In the genomic region with DNA sequence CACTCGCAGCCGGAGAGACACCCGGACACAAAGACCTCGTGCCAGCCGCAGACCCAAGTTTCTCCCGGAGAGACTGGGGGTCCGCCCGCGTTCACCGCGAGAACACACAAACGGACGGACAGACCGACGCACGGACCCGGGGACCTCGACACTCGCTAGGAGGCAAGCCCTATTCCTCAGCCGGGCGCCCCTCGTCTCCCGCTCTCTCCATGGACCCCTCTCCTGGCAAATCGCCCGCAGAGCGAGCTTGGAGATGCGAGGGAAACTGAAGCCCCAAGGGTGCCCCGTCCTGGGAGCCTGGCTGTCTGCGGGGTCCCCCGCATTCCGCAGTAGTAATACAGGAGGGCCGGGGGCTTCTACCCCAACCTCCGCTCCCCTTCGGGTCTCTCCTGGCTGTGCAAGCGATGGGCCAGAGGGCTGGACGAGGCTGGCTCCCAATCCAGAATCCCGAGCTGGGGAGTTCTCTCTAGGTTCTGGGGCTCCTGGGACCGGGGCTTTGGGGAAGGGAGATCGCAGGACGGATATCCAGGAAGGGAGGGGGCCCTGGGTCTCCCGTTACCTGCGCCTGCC, we compare ENCODE assay signal across 10 cellular contexts. TPM values are rescaled to one million over a fixed set of nuclear protein-coding genes. Genes with fewer than 3 reads are reported as not detected.
A peak's percentile ranks its signal among the peaks of the same experiment; 100 is the strongest.
DNase-seq lines count a peak whose midpoint lies in the region; ATAC-seq, FAIRE-seq and TF ChIP-seq lines count a peak whose summit lies in the region.
"Had no signal": no experiment of that assay in that cellular context is flagged by ENCODE, and none has a peak within 500 bp of the region (broad histone marks: within the 10 kb centered on the region; RNA-seq: fewer than 3 reads in every experiment).

No MANE protein-coding gene starts in this region.

- no peak overlapping the region for H3K56ac ChIP-seq in IMR-90 (ENCODE audit: extremely low read depth, insufficient read depth, low read length)

- 5% methylated on average over 20 of the region's 42 CpGs; no CpG with 5 or more reads in 1 of the 2 experiments for WGBS in IMR-90 (ENCODE audit: extremely low coverage in 2 of 2, insufficient read length in 1 of 2), 2 experiments
- WGBS in pancreas, 2 donors: 2 to 3% methylated on average over 41 to 42 of the region's 42 CpGs

- H3K27ac Mint-ChIP-seq in CD4-positive, alpha-beta T cell: no peak overlapping the region
- H3K27ac Mint-ChIP-seq: HFFc6 had no signal

- no peak overlapping the region for H3K4ac ChIP-seq in IMR-90 (ENCODE audit: low read depth, low read length)

- H3K4me2 ChIP-seq in IMR-90 (ENCODE audit: low read depth, low read length): peak overlapping the region; percentile 27; the same call in 1 of the 2 replicates

- no peaks in the 10 kb centered on the region for H3K9me3 Mint-ChIP-seq in CD4-positive, alpha-beta T cell
- H3K9me3 Mint-ChIP-seq: HFFc6 had no signal

- H3K4me3 Mint-ChIP-seq in CD4-positive, alpha-beta T cell: peak overlapping the region; percentile 34

- no peak overlapping the region for H2BK15ac ChIP-seq in IMR-90 (ENCODE audit: low read depth, low read length)

- no peaks in the 10 kb centered on the region for H3K9me1 ChIP-seq in IMR-90 (ENCODE audit: insufficient read depth, low read length)

- no peak overlapping the region for H4K91ac ChIP-seq in IMR-90 (ENCODE audit: insufficient read depth, low read depth, low read length)

- no peaks in the 10 kb centered on the region for H3K36me3 ChIP-seq in IMR-90 (ENCODE audit: control insufficient read depth, insufficient read depth, low read length)
- H3K36me3 ChIP-seq in pancreas: no peaks in the 10 kb centered on the region

- TF ChIP-seq CTCF in CD4-positive, alpha-beta T cell (IDR thresholded peaks at IDR 0.05): no peak
- TF ChIP-seq CTCF in IMR-90 (conservative IDR thresholded peaks at IDR 0.05; ENCODE audit: low read depth, low read length): no peak
- TF ChIP-seq CTCF in pancreas (IDR thresholded peaks at IDR 0.05): no peak

- H3K4me3 ChIP-seq in IMR-90 (ENCODE audit: insufficient read depth, low read depth, low read length) (no peak overlapping the region), pancreas (peak overlapping the region; percentile 11 to 57 (median 36))

- FAIRE-seq in pancreas (lab: Jason Lieb, UNC): no peak

- no peak overlapping the region for H3K27ac ChIP-seq in CD4-positive, alpha-beta T cell (ENCODE audit: low read depth, low read length)
- H3K27ac ChIP-seq in IMR-90 (ENCODE audit: insufficient read depth, low read length) (no peak overlapping the region), pancreas (no peak overlapping the region)

- no peak for TF ChIP-seq RAD21 in IMR-90 (IDR thresholded peaks at IDR 0.05; ENCODE audit: low read length)

- H2BK5ac ChIP-seq in IMR-90 (ENCODE audit: low read depth, low read length, poor library complexity, severe bottlenecking): no peak overlapping the region

- no TSS peak for BruUV-seq in IMR-90 (replicated peaks; lab: Mats Ljungman, UMichigan)

- no peak overlapping the region; the same call in 1 of the 2 replicates for H3K23ac ChIP-seq in IMR-90 (ENCODE audit: low read depth, low read length)

- DNase-seq in CD4-positive, alpha-beta T cell: no peak
- no peak for DNase-seq in IMR-90
- DNase-seq in pancreas: peak in 5 of 6 donors; percentile 9 to 77 (median 49)
- no peak for DNase-seq in midbrain (lab: John Stamatoyannopoulos, UW)
- DNase-seq in Kasumi-1 (lab: John Stamatoyannopoulos, UW): no peak
- DNase-seq: HFFc6 had no signal

- no peaks in the 10 kb centered on the region for H3K36me3 Mint-ChIP-seq in CD4-positive, alpha-beta T cell (ENCODE audit: low read depth)

- peaks cover 85% of the 10 kb centered on the region for H3K27me3 Mint-ChIP-seq in CD4-positive, alpha-beta T cell

- intact Hi-C loops in CD4-positive, alpha-beta T cell (cut with DNase I, micrococcal nuclease): no loop called here
- intact Hi-C loops in IMR-90 (cut with micrococcal nuclease) (no loop called here), pancreas (cut with DNase I) (no loop called here)

- H2BK120ac ChIP-seq in IMR-90 (ENCODE audit: low read depth, low read length): no peak overlapping the region

- no peak overlapping the region for H4K5ac ChIP-seq in IMR-90 (ENCODE audit: low read depth, low read length)

- no peak overlapping the region for H2BK20ac ChIP-seq in IMR-90 (ENCODE audit: low read depth, low read length)

- H4K20me1 ChIP-seq in IMR-90 (ENCODE audit: insufficient read depth, low read length): no peaks in the 10 kb centered on the region

- peaks cover 20% of the 10 kb centered on the region for H3K4me1 Mint-ChIP-seq in CD4-positive, alpha-beta T cell (ENCODE audit: low read depth)

- H3K27me3 ChIP-seq in CD4-positive, alpha-beta T cell (ENCODE audit: control insufficient read depth, insufficient read depth, low read length): peaks cover 71% of the 10 kb centered on the region
- peaks cover 84% of the 10 kb centered on the region for H3K27me3 ChIP-seq in IMR-90 (ENCODE audit: control insufficient read depth, insufficient read depth, low read length)
- H3K27me3 ChIP-seq in pancreas: peaks cover 0 to 4% (median 0%) of the 10 kb centered on the region in 4 donors

- ATAC-seq in CD4-positive, alpha-beta T cell (ENCODE audit: poor library complexity): no peak
- ATAC-seq in IMR-90 (ENCODE audit: low read depth): 0 out of 2 replicates have a peak, but pooled peaks have one; percentile 9
- ATAC-seq in esophagus mucosa: peak; percentile 14
- peak in 1 of 4 donors; percentile 10 for ATAC-seq in pancreas
- no peak for ATAC-seq in GM19467 (IDR thresholded peaks at IDR 0.05; ENCODE audit: unreplicated experiment)
- no peak for ATAC-seq in activated CD4-positive, CD25-positive, alpha-beta regulatory T cell treated with anti-CD3 and anti-CD28 coated beads, Interleukin-2, amount 50 U/mL, for 24 hours

- H3K4me1 ChIP-seq in IMR-90 (ENCODE audit: control insufficient read depth, insufficient read depth, low read length): no peaks in the 10 kb centered on the region; the same call in 1 of the 2 replicates
- peaks cover 0 to 10% (median 10%) of the 10 kb centered on the region in 3 donors for H3K4me1 ChIP-seq in pancreas

- no peak overlapping the region for H3K18ac ChIP-seq in IMR-90 (ENCODE audit: low read depth, low read length)

- POLR2A ChIA-PET in CD4-positive, alpha-beta T cell (lab: Charles Lee): no interaction called here
- POLR2A ChIA-PET in IMR-90 (lab: Charles Lee; ENCODE audit: unreplicated experiment): no interaction called here

- no peak overlapping the region for H2AFZ ChIP-seq in IMR-90 (replicated peaks; ENCODE audit: low read length, poor library complexity)

- H2AK5ac ChIP-seq in IMR-90 (ENCODE audit: low read depth, low read length): no peak overlapping the region

- no peak for TF ChIP-seq POLR2A in IMR-90 (IDR thresholded peaks at IDR 0.05; ENCODE audit: low read depth, low read length)

- dilution Hi-C loops in IMR-90 (cut with HindIII; ENCODE audit: low sequenced_read_pairs, unreplicated experiment): no loop called here

- H3K79me1 ChIP-seq in IMR-90 (ENCODE audit: low read depth in 1 of 2, low read length in 2 of 2): no peaks in the 10 kb centered on the region

- in situ Hi-C loops in IMR-90 (cut with MboI; ENCODE audit: low sequenced_read_pairs): no loop called here

- H3K9me3 ChIP-seq in CD4-positive, alpha-beta T cell (ENCODE audit: control insufficient read depth, low read length): no peaks in the 10 kb centered on the region
- H3K9me3 ChIP-seq in IMR-90 (ENCODE audit: control insufficient read depth, insufficient read depth, low read length) (peaks cover 1% of the 10 kb centered on the region; the same call in 1 of the 2 replicates), pancreas (no peaks in the 10 kb centered on the region)

- H2AK9ac ChIP-seq in IMR-90 (replicated peaks; ENCODE audit: low read depth, low read length, poor library complexity): no peak overlapping the region

- CTCF ChIA-PET in CD4-positive, alpha-beta T cell (lab: Charles Lee): no interaction called here
- CTCF ChIA-PET in IMR-90 (lab: Yijun Ruan, JAX): no interaction called here

- H3K9ac ChIP-seq in IMR-90 (ENCODE audit: low read depth, low read length): no peak overlapping the region

- no peak overlapping the region for H3K14ac ChIP-seq in IMR-90 (replicated peaks; ENCODE audit: low read depth, low read length)

- no peak overlapping the region for H4K8ac ChIP-seq in IMR-90 (ENCODE audit: low read depth in 2 of 2, low read length in 2 of 2)

TF ChIP-seq in IMR-90, 13 proteins besides CTCF, POLR2A, EP300 and RAD21 (continues in another document):
- TF ChIP-seq, protein P1, sequence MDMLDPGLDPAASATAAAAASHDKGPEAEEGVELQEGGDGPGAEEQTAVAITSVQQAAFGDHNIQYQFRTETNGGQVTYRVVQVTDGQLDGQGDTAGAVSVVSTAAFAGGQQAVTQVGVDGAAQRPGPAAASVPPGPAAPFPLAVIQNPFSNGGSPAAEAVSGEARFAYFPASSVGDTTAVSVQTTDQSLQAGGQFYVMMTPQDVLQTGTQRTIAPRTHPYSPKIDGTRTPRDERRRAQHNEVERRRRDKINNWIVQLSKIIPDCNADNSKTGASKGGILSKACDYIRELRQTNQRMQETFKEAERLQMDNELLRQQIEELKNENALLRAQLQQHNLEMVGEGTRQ (IDR thresholded peaks at IDR 0.05; ENCODE audit: low read depth, low read length): no peak
- TF ChIP-seq CEBPB (IDR thresholded peaks at IDR 0.05; ENCODE audit: low read depth, low read length) (no peak), BHLHE40 (IDR thresholded peaks at IDR 0.05; ENCODE audit: low read depth, low read length) (no peak), RCOR1 (IDR thresholded peaks at IDR 0.05; ENCODE audit: insufficient replicate concordance, low read length) (no peak), MAFK (IDR thresholded peaks at IDR 0.05; ENCODE audit: low read depth, low read length) (no peak), RFX5 (IDR thresholded peaks at IDR 0.05; ENCODE audit: low read depth, low read length) (no peak), SMC3 (IDR thresholded peaks at IDR 0.05; ENCODE audit: low read depth, low read length) (no peak)
- TF ChIP-seq, protein P2, sequence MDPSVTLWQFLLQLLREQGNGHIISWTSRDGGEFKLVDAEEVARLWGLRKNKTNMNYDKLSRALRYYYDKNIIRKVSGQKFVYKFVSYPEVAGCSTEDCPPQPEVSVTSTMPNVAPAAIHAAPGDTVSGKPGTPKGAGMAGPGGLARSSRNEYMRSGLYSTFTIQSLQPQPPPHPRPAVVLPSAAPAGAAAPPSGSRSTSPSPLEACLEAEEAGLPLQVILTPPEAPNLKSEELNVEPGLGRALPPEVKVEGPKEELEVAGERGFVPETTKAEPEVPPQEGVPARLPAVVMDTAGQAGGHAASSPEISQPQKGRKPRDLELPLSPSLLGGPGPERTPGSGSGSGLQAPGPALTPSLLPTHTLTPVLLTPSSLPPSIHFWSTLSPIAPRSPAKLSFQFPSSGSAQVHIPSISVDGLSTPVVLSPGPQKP (IDR thresholded peaks at IDR 0.05; ENCODE audit: borderline replicate concordance, low read depth, low read length): no peak

RNA-seq across cellular contexts. Expression of a gene that starts 0.5 kb away (rescaled TPM):
- total RNA-seq in CD4-positive, alpha-beta T cell: not detected
- not detected in 2 replicates for total RNA-seq in IMR-90 (2012; rRNA removed)
- not detected in 2 replicates for polyA plus RNA-seq in IMR-90 (2012; rRNA removed)
- polyA plus RNA-seq in IMR-90 (2012; cell fraction: cytosol; rRNA removed): not detected in 2 replicates
- not detected in 2 replicates for polyA plus RNA-seq in IMR-90 (2012; cell fraction: nucleus; rRNA removed; ENCODE audit: low replicate concordance)
- total RNA-seq in esophagus mucosa: not detected
- total RNA-seq in pancreas: 1 to 10 TPM in 5 of 6 donors, under 1 TPM in 1; 0.81 to 3.9 (median 2.9) TPM
- polyA plus RNA-seq in pancreas: 1 to 10 TPM; 1.2 to 5.2 TPM
- total RNA-seq: HFFc6, left cardiac atrium had no signal

Comparison
In these comparisons a context has a peak if more than half of its experiments do, and no peak if none do; other contexts are left out.
1. ATAC-seq: peak in IMR-90 (single experiment) and esophagus mucosa (single experiment); none in CD4-positive, alpha-beta T cell (single experiment), GM19467 (single experiment) and activated CD4-positive, CD25-positive, alpha-beta regulatory T cell treated with anti-CD3 and anti-CD28 coated beads, Interleukin-2, amount 50 U/mL, for 24 hours (0 of 2).
2. DNase-seq: peak in pancreas (5 of 6); none in CD4-positive, alpha-beta T cell (0 of 10), IMR-90 (single experiment), midbrain (single experiment) and Kasumi-1 (0 of 2).